In the genomic region with DNA sequence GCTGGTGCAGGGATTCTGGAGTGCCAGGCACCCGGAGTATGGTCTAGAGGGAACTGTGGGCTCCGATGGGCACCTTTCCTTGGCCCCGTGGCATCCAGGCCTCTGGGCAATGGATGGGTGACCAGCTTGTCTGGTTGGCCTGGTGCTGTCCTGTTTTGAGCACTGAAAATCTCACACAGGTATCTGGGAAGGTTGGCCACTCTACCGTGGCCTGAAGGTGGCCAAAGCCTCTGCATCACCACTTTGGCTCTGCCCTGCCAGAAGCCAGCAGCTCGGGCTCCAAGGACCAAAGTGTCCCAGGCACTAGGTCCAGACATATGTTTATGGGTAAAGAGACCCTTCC, we compare ENCODE assay signal across 6 cellular contexts. TPM values are rescaled to one million over a fixed set of nuclear protein-coding genes. Genes with fewer than 3 reads are reported as not detected.
"Had no signal": no experiment of that assay in that cellular context is flagged by ENCODE, and none has a peak within 500 bp of the region (broad histone marks: within the 10 kb centered on the region; RNA-seq: fewer than 3 reads in every experiment).

No MANE protein-coding gene starts in this region.

- H3K27ac Mint-ChIP-seq: IgD-negative memory B cell had no signal

- H3K9me3 Mint-ChIP-seq: IgD-negative memory B cell had no signal

- H3K4me1 ChIP-seq: HAP-1 had no signal

- H3K9me3 ChIP-seq: HAP-1 had no signal

- H3K4me3 Mint-ChIP-seq: IgD-negative memory B cell had no signal

- H3K4me2 ChIP-seq: KMS-11 had no signal

- H3K4me3 ChIP-seq: GM23248, HAP-1 had no signal

- H2AFZ ChIP-seq: GM23248 had no signal

- H3K36me3 Mint-ChIP-seq: IgD-negative memory B cell had no signal

- H3K36me3 ChIP-seq: HAP-1 had no signal

- H3K9ac ChIP-seq: GM23248, KMS-11 had no signal

- H3K27ac ChIP-seq: GM23248, KMS-11 had no signal

RNA-seq across cellular contexts. Expression of gene SLC6A7, which starts 28.8 kb away (rescaled TPM):
- total RNA-seq: GM23248, H4, H7 had no signal
- polyA plus RNA-seq: GM23248, IgD-negative memory B cell had no signal

RNA-seq across cellular contexts. Expression of gene CDX1, which starts 52.1 kb away (rescaled TPM):
- total RNA-seq: GM23248, H4 had no signal
- polyA plus RNA-seq: GM23248, IgD-negative memory B cell had no signal
